ENCODE assay signal across 29 cellular contexts in the genomic region with DNA sequence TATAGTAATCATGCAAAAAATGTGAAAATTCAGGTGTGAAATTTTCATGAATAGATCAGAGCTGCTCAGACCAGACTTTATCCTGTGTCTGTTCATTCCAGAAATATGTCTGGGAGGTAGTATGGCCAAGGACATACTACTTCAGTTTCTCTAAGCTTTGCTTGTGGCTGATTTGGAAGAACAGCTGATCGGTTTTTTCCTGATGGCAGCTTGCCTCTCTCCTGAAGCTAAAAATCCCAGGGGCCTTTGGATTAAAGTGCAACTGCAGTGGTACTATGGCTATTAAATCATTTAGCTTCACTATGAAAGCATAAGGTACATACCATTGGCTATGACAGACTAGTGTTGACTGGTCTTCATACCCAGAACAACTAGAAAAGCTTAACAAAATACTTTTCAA.
"Had no signal": no experiment of that assay in that cellular context is flagged by ENCODE, and none has a peak within 500 bp of the region (broad histone marks: within the 10 kb centered on the region; RNA-seq: fewer than 3 reads in every experiment).

No MANE protein-coding gene starts in this region.

- H3K9me3 ChIP-seq: gastrocnemius medialis, heart left ventricle, ovary, psoas muscle, spleen, thoracic aorta, tibial nerve, upper lobe of right lung, uterus had no signal

- H3K36me3 ChIP-seq: gastrocnemius medialis, heart left ventricle, ovary, spleen, thoracic aorta, tibial nerve, upper lobe of right lung, uterus had no signal

- H3K4me3 Mint-ChIP-seq: endodermal cell; memory B cell; naive thymus-derived CD4-positive, alpha-beta T cell; stimulated activated naive B cell treated with anti-CD40 and anti-IgM and Interleukin-4, amounts not matched to agents 10 μg/mL and 1 μg/mL and 100 μg/mL, for 72 hours; stimulated activated naive CD8-positive, alpha-beta T cell treated with anti-CD3 and anti-CD28 coated beads, Interleukin-15, Interleukin-2, amounts not matched to agents 100 ng/mL and 50 ng/mL, for 24 hours had no signal

- H3K9me3 Mint-ChIP-seq: endodermal cell; memory B cell; stimulated activated naive CD8-positive, alpha-beta T cell treated with anti-CD3 and anti-CD28 coated beads, Interleukin-15, Interleukin-2, amounts not matched to agents 100 ng/mL and 50 ng/mL, for 24 hours had no signal

- H3K36me3 Mint-ChIP-seq: memory B cell; naive thymus-derived CD4-positive, alpha-beta T cell; stimulated activated naive B cell treated with anti-CD40 and anti-IgM and Interleukin-4, amounts not matched to agents 10 μg/mL and 1 μg/mL and 100 μg/mL, for 72 hours had no signal

- ATAC-seq: esophagus mucosa; gastrocnemius medialis; heart left ventricle; left lobe of liver; naive thymus-derived CD4-positive, alpha-beta T cell; psoas muscle; right cardiac atrium; stimulated activated naive B cell treated with anti-CD40 and anti-IgM and Interleukin-4, amounts not matched to agents 10 μg/mL and 1 μg/mL and 100 μg/mL, for 72 hours had no signal

- H3K4me1 Mint-ChIP-seq: memory B cell; stimulated activated naive B cell treated with anti-CD40 and anti-IgM and Interleukin-4, amounts not matched to agents 10 μg/mL and 1 μg/mL and 100 μg/mL, for 72 hours had no signal

- H3K79me2 ChIP-seq: hepatocyte had no signal

- H3K27me3 ChIP-seq: gastrocnemius medialis, heart left ventricle, hepatocyte, ovary, tibial nerve, upper lobe of right lung, uterus had no signal

- H3K27ac ChIP-seq: epithelial cell of prostate, gastrocnemius medialis, heart left ventricle, hepatocyte, ovary, psoas muscle, skin epidermis, spleen, tibial nerve, upper lobe of right lung, uterus had no signal

- H2AFZ ChIP-seq: hepatocyte had no signal

- H3K4me2 ChIP-seq: hepatocyte had no signal

- H3K4me3 ChIP-seq: gastrocnemius medialis, heart left ventricle, hepatocyte, lung, ovary, psoas muscle, skin epidermis, spleen, thoracic aorta, tibial nerve, upper lobe of right lung, uterus had no signal

- H3K27ac Mint-ChIP-seq: endodermal cell; memory B cell; naive thymus-derived CD4-positive, alpha-beta T cell; stimulated activated naive B cell treated with anti-CD40 and anti-IgM and Interleukin-4, amounts not matched to agents 10 μg/mL and 1 μg/mL and 100 μg/mL, for 72 hours; stimulated activated naive CD8-positive, alpha-beta T cell treated with anti-CD3 and anti-CD28 coated beads, Interleukin-15, Interleukin-2, amounts not matched to agents 100 ng/mL and 50 ng/mL, for 24 hours had no signal

- DNase-seq: effector CD8-positive, alpha-beta T cell; endodermal cell; foreskin fibroblast; gastrocnemius medialis; heart left ventricle; kidney; midbrain; naive thymus-derived CD4-positive, alpha-beta T cell; occipital lobe; ovary; posterior cingulate gyrus; psoas muscle; right cardiac atrium; spleen; stimulated activated CD4-positive, alpha-beta T cell treated with anti-CD3 and anti-CD28 coated beads, Interleukin-15, amount 100 ng/mL, for 24 hours; stimulated activated CD4-positive, alpha-beta T cell treated with anti-CD3 and anti-CD28 coated beads, Interleukin-2, amount 100 ng/mL, for 48 hours; stimulated activated naive B cell treated with anti-CD40 and anti-IgM and Interleukin-4, amounts not matched to agents 10 μg/mL and 1 μg/mL and 100 μg/mL, for 72 hours; upper lobe of right lung; uterus had no signal

- H3K27me3 Mint-ChIP-seq: stimulated activated naive CD8-positive, alpha-beta T cell treated with anti-CD3 and anti-CD28 coated beads, Interleukin-15, Interleukin-2, amounts not matched to agents 100 ng/mL and 50 ng/mL, for 24 hours had no signal

- H3K4me1 ChIP-seq: psoas muscle, upper lobe of right lung, uterus had no signal
